30 cellular contexts compared by ENCODE assay signal in genomic region chr12:31339831-31340622, GRCh38. TPM values are rescaled to one million over a fixed set of nuclear protein-coding genes. Genes with fewer than 3 reads are reported as not detected.
A peak's percentile ranks its signal among the peaks of the same experiment; 100 is the strongest.
DNase-seq lines count a peak whose midpoint lies in the region; ATAC-seq, FAIRE-seq and TF ChIP-seq lines count a peak whose summit lies in the region.
"Had no signal": no experiment of that assay in that cellular context is flagged by ENCODE, and none has a peak within 500 bp of the region (broad histone marks: within the 10 kb centered on the region; RNA-seq: fewer than 3 reads in every experiment).

No MANE protein-coding gene starts in this region.

- peak; percentile 46; the same call in 1 of the 2 replicates for ATAC-seq in HCT116
- no peak for ATAC-seq in stimulated activated memory B cell treated with anti-CD40 and anti-IgM and Interleukin-4, amounts not matched to agents 10 μg/mL and 1 μg/mL and 100 μg/mL, for 72 hours
- ATAC-seq: gastroesophageal sphincter; naive thymus-derived CD4-positive, alpha-beta T cell; Panc1 had no signal

- BruUV-seq in HCT116 (replicated peaks; lab: Mats Ljungman, UMichigan) (no TSS peak), PC-9 (replicated peaks; lab: Mats Ljungman, UMichigan) (no TSS peak)

- H3K79me2 ChIP-seq in HCT116 (ENCODE audit: insufficient read depth, low read length) (no peaks in the 10 kb centered on the region), PC-9 (ENCODE audit: low read depth) (no peaks in the 10 kb centered on the region)

- no peak for TF ChIP-seq POLR2A in HCT116 (IDR thresholded peaks at IDR 0.05; ENCODE audit: borderline replicate concordance, extremely low read depth, insufficient read depth, insufficient read length)

- no peak for TF ChIP-seq RAD21 in HCT116 (IDR thresholded peaks at IDR 0.05; ENCODE audit: low read depth)

- no peak overlapping the region for H3K4me3 Mint-ChIP-seq in progenitor cell of endocrine pancreas (ENCODE audit: low read depth)
- no peak overlapping the region for H3K4me3 Mint-ChIP-seq in stimulated activated memory B cell treated with anti-CD40 and anti-IgM and Interleukin-4, amounts not matched to agents 10 μg/mL and 1 μg/mL and 100 μg/mL, for 72 hours
- H3K4me3 Mint-ChIP-seq: activated naive CD8-positive, alpha-beta T cell; naive thymus-derived CD4-positive, alpha-beta T cell; T-helper 2 cell treated with Interferon-gamma antibody and Interleukin-4, amounts not matched to agents 5 μg/mL and 100 μg/mL, for 36 hours had no signal

- peaks cover 13% of the 10 kb centered on the region for H3K4me1 Mint-ChIP-seq in progenitor cell of endocrine pancreas (ENCODE audit: low read depth)
- no peaks in the 10 kb centered on the region for H3K4me1 Mint-ChIP-seq in stimulated activated memory B cell treated with anti-CD40 and anti-IgM and Interleukin-4, amounts not matched to agents 10 μg/mL and 1 μg/mL and 100 μg/mL, for 72 hours
- H3K4me1 Mint-ChIP-seq: naive thymus-derived CD4-positive, alpha-beta T cell had no signal

- H4K20me1 ChIP-seq in HCT116 (ENCODE audit: insufficient read depth) (no peaks in the 10 kb centered on the region), PC-9 (ENCODE audit: insufficient read depth) (no peaks in the 10 kb centered on the region)
- H4K20me1 ChIP-seq: BLaER1 had no signal

- peak overlapping the region; percentile 47 for H3K27ac Mint-ChIP-seq in progenitor cell of endocrine pancreas
- no peak overlapping the region for H3K27ac Mint-ChIP-seq in stimulated activated memory B cell treated with anti-CD40 and anti-IgM and Interleukin-4, amounts not matched to agents 10 μg/mL and 1 μg/mL and 100 μg/mL, for 72 hours
- H3K27ac Mint-ChIP-seq: activated naive CD8-positive, alpha-beta T cell; naive thymus-derived CD4-positive, alpha-beta T cell; T-helper 2 cell treated with Interferon-gamma antibody and Interleukin-4, amounts not matched to agents 5 μg/mL and 100 μg/mL, for 36 hours had no signal

- H3K27me3 ChIP-seq in HCT116 (ENCODE audit: insufficient read depth, low read length): no peaks in the 10 kb centered on the region
- H3K27me3 ChIP-seq in PC-9 (ENCODE audit: insufficient read depth, low read depth): no peaks in the 10 kb centered on the region
- H3K27me3 ChIP-seq: BLaER1, breast epithelium, gastroesophageal sphincter, tibial artery had no signal

- CTCF ChIA-PET in HCT116 (lab: Charles Lee) (no interaction called here), PC-9 (lab: Charles Lee) (interaction anchor here (0.6 kb wide), 1 partner anchor 9 kb away, joined by 4 read pairs; no protein-coding TSS in a partner anchor)

- H3K4me1 ChIP-seq in HCT116 (ENCODE audit: control insufficient read depth in 1 of 2, insufficient read depth in 2 of 2, low read length in 2 of 2): peaks cover 12 to 14% of the 10 kb centered on the region in 2 experiments; a peak in 3 of 4 replicates
- peaks cover 15% of the 10 kb centered on the region for H3K4me1 ChIP-seq in PC-9 (replicated peaks; ENCODE audit: insufficient read depth)
- no peaks in the 10 kb centered on the region for H3K4me1 ChIP-seq in kidney (ENCODE audit: control insufficient read depth in 1 of 2, insufficient read depth in 1 of 2, low read depth in 1 of 2, low read length in 2 of 2)
- H3K4me1 ChIP-seq: BLaER1, breast epithelium, gastroesophageal sphincter, tibial artery had no signal

- H3K27ac ChIP-seq in HCT116 (ENCODE audit: low read depth, low read length) (no peak overlapping the region), PC-9 (peak overlapping the region; percentile 25; the same call in 1 of the 2 replicates), kidney (ENCODE audit: low read depth in 2 of 2, low read length in 2 of 2) (no peak overlapping the region)
- H3K27ac ChIP-seq: BLaER1, breast epithelium, gastroesophageal sphincter, tibial artery had no signal

- H3K27me3 Mint-ChIP-seq in progenitor cell of endocrine pancreas: no peaks in the 10 kb centered on the region
- no peaks in the 10 kb centered on the region for H3K27me3 Mint-ChIP-seq in stimulated activated memory B cell treated with anti-CD40 and anti-IgM and Interleukin-4, amounts not matched to agents 10 μg/mL and 1 μg/mL and 100 μg/mL, for 72 hours
- H3K27me3 Mint-ChIP-seq: activated naive CD8-positive, alpha-beta T cell had no signal

- H2AFZ ChIP-seq in HCT116 (ENCODE audit: low read depth, low read length, poor library complexity, severe bottlenecking): peak overlapping the region; percentile 74
- no peak overlapping the region for H2AFZ ChIP-seq in PC-9

- RAD21 ChIA-PET in HCT116 (lab: Charles Lee; ENCODE audit: low non-redundant PET in 1 of 2, low total read pairs in 2 of 2, uncharacterized antibody in 2 of 2, unreplicated experiment in 2 of 2): no interaction called here

- H3F3A ChIP-seq in PC-9 (ENCODE audit: insufficient read depth, low read depth): peaks cover 11% of the 10 kb centered on the region

- H3K4me3 ChIP-seq in HCT116 (replicated peaks in 1 of 2; ENCODE audit: low read depth in 1 of 2, low read length in 2 of 2) (no peak overlapping the region), PC-9 (no peak overlapping the region; the same call in 1 of the 2 replicates), kidney (ENCODE audit: low read length in 2 of 2) (no peak overlapping the region)
- H3K4me3 ChIP-seq: BLaER1, breast epithelium, gastroesophageal sphincter, tibial artery had no signal

- H3K36me3 Mint-ChIP-seq in progenitor cell of endocrine pancreas (ENCODE audit: insufficient read depth): no peaks in the 10 kb centered on the region
- H3K36me3 Mint-ChIP-seq in stimulated activated memory B cell treated with anti-CD40 and anti-IgM and Interleukin-4, amounts not matched to agents 10 μg/mL and 1 μg/mL and 100 μg/mL, for 72 hours: no peaks in the 10 kb centered on the region
- H3K36me3 Mint-ChIP-seq: activated naive CD8-positive, alpha-beta T cell; naive thymus-derived CD4-positive, alpha-beta T cell had no signal

- no peak for TF ChIP-seq CTCF in HCT116 (IDR thresholded peaks at IDR 0.05 in 2 of 3, conservative IDR thresholded peaks at IDR 0.05 in 1 of 3; ENCODE audit: borderline replicate concordance in 1 of 3, insufficient read depth in 1 of 3, low read depth in 2 of 3, low read length in 2 of 3)
- no peak for TF ChIP-seq CTCF in PC-9 (conservative IDR thresholded peaks at IDR 0.05)
- no peak for TF ChIP-seq CTCF in progenitor cell of endocrine pancreas (IDR thresholded peaks at IDR 0.05; ENCODE audit: unreplicated experiment)
- no peak for TF ChIP-seq CTCF in kidney (IDR thresholded peaks at IDR 0.05; ENCODE audit: borderline replicate concordance, extremely low read depth, insufficient read depth)

- H3K9me2 ChIP-seq in HCT116 (ENCODE audit: insufficient read depth) (no peaks in the 10 kb centered on the region), PC-9 (ENCODE audit: insufficient read depth) (no peaks in the 10 kb centered on the region)

- POLR2A ChIA-PET in HCT116 (lab: Charles Lee) (interaction anchor here (1.4 kb wide), 1 partner anchor 14 kb away, joined by 3 read pairs; the partner anchor contains the start of gene SINHCAF), PC-9 (lab: Charles Lee; ENCODE audit: unreplicated experiment) (interaction anchor here (0.6 kb wide), 2 partner anchors 23 to 334 kb away, joined by 7 to 22 read pairs; no protein-coding TSS in a partner anchor)

- no peaks in the 10 kb centered on the region for H3K9me3 Mint-ChIP-seq in progenitor cell of endocrine pancreas (ENCODE audit: low read depth)
- H3K9me3 Mint-ChIP-seq in stimulated activated memory B cell treated with anti-CD40 and anti-IgM and Interleukin-4, amounts not matched to agents 10 μg/mL and 1 μg/mL and 100 μg/mL, for 72 hours: no peaks in the 10 kb centered on the region
- H3K9me3 Mint-ChIP-seq: T-helper 2 cell treated with Interferon-gamma antibody and Interleukin-4, amounts not matched to agents 5 μg/mL and 100 μg/mL, for 36 hours had no signal

- intact Hi-C loops in HCT116 (cut with micrococcal nuclease) (no loop called here), PC-9 (cut with micrococcal nuclease; ENCODE audit: unreplicated experiment) (loop anchor here (1.0 kb wide), 1 partner anchor 30 kb away; no protein-coding TSS in a partner anchor), kidney (cut with DNase I) (no loop called here), cardiac septum (cut with DNase I) (no loop called here)

- H3K36me3 ChIP-seq in HCT116 (ENCODE audit: control insufficient read depth in 1 of 2, insufficient read depth in 2 of 2, low read length in 2 of 2) (no peaks in the 10 kb centered on the region), PC-9 (ENCODE audit: low read depth) (no peaks in the 10 kb centered on the region), kidney (ENCODE audit: control insufficient read depth in 1 of 2, insufficient read depth in 2 of 2, low read length in 2 of 2) (no peaks in the 10 kb centered on the region)
- H3K36me3 ChIP-seq: BLaER1, breast epithelium, gastroesophageal sphincter, tibial artery had no signal

- no peak for FAIRE-seq in kidney (lab: Jason Lieb, UNC)
- FAIRE-seq: endothelial cell of umbilical vein had no signal

- H3K9ac ChIP-seq in HCT116 (ENCODE audit: low read length): no peak overlapping the region
- H3K9ac ChIP-seq in kidney (ENCODE audit: low read length in 2 of 2): no peak overlapping the region
- H3K9ac ChIP-seq: BLaER1 had no signal

- DNase-seq in HCT116 (ENCODE audit: low read depth, low spot score) (no peak), PC-9 (peak; percentile 60 to 70), iPS DF 4.7 (ENCODE audit: extremely low read depth, low spot score) (peak; percentile 84), progenitor cell of endocrine pancreas (ENCODE audit: low spot score, unreplicated experiment) (no peak), kidney (no peak), cardiac septum (ENCODE audit: low spot score) (no peak)
- DNase-seq: activated CD4-positive, alpha-beta T cell treated with anti-CD3 and anti-CD28 coated beads for 4 hours; activated effector memory CD4-positive, alpha-beta T cell treated with Interleukin-2 at 50 U/mL for 16 hours; activated T-cell treated with anti-CD3 and anti-CD28 coated beads, Interleukin-2, amount 50 U/mL, for 1 hour; anterior cingulate cortex; hypothalamus; Karpas-422; midbrain; naive thymus-derived CD4-positive, alpha-beta T cell; NCI-H1417; NCI-H2029; NCI-H226; NCI-H526 treated with DMSO at 0.1 percent for 48 hours; nucleus accumbens; SIG-M5; stimulated activated CD4-positive, alpha-beta T cell treated with anti-CD3 and anti-CD28 coated beads, Interleukin-4, amount 100 ng/mL, for 1 hour; tibial artery had no signal

- no peaks in the 10 kb centered on the region for H3K9me3 ChIP-seq in HCT116 (ENCODE audit: control insufficient read depth in 1 of 2, insufficient read depth in 1 of 2, low read depth in 1 of 2, low read length in 2 of 2)
- no peaks in the 10 kb centered on the region for H3K9me3 ChIP-seq in PC-9 (ENCODE audit: insufficient read depth, low read depth)
- H3K9me3 ChIP-seq in kidney (ENCODE audit: control insufficient read depth in 1 of 2, low read length in 2 of 2): no peaks in the 10 kb centered on the region
- H3K9me3 ChIP-seq: BLaER1, breast epithelium, gastroesophageal sphincter, tibial artery had no signal

- H3K4me2 ChIP-seq in HCT116 (ENCODE audit: low read length) (peak overlapping the region; percentile 56), PC-9 (peak overlapping the region; percentile 61)
- H3K4me2 ChIP-seq: BLaER1 had no signal

RNA-seq across cellular contexts. Expression of gene SINHCAF, which starts 14.1 kb away (rescaled TPM):
- 179 TPM for total RNA-seq in HCT116 (2021; ENCODE audit: unreplicated experiment)
- 46.1 and 56.8 TPM in 2 replicates for polyA plus RNA-seq in HCT116 (2012)
- total RNA-seq in PC-9 (2021): 146 and 152 TPM in 2 replicates
- 391 and 408 TPM in 2 replicates for total RNA-seq in progenitor cell of endocrine pancreas
- 96.2 TPM for total RNA-seq in kidney
- polyA plus RNA-seq in kidney (ENCODE audit: insufficient read depth, low read depth, low replicate concordance): 33.1 TPM
- total RNA-seq in cardiac septum: 10.3 TPM

Comparison
In these comparisons a context has a peak if more than half of its experiments do, and no peak if none do; other contexts are left out.
1. DNase-seq: peak in PC-9 (2 of 2) and iPS DF 4.7 (single experiment); none in HCT116 (single experiment), progenitor cell of endocrine pancreas (single experiment), kidney (single experiment) and cardiac septum (single experiment).